In the genomic region with DNA sequence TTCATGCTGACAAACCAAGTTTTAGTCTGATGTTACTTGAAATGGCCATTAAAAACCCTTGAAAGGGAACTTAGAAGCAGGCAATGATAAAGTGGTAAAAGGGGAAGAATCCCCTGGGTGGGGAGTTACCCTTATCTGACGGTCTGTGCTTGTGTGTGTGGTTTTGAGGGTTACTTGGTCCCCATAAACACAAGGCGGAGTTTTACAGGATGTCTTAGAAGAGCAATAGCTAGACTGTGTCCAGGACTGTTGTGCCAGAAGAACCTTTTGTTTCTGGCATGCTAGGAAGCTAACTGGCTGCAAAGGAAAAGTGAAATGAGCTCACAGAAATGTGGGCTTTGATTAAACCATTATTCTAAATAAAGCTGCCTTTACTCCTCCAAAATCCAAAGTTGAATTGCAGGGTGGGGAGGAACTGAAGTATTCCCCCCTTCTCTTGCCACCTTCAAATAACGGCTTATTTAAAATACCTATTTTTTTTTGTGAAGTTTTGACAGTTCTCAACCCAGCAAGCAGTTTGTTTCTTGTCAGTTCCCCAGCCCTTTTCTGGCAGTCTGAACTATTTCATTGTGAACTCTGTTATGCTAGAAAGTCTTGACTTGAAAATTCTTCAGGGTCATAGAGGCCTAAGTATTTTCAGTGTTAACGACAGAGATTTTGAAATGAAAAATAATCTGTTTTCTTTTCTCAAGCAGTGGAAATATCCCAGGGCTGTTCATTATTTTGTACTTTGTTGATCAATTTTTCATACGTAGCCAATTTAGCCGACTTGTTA, we compare ENCODE assay signal across 1 cellular context.
TF ChIP-seq lines count a peak whose summit lies in the region.

No MANE protein-coding gene starts in this region.

TF ChIP-seq in WTC11, 78 proteins besides CTCF, POLR2A, EP300 and RAD21 (continued from another document):
- TF ChIP-seq, protein P1, sequence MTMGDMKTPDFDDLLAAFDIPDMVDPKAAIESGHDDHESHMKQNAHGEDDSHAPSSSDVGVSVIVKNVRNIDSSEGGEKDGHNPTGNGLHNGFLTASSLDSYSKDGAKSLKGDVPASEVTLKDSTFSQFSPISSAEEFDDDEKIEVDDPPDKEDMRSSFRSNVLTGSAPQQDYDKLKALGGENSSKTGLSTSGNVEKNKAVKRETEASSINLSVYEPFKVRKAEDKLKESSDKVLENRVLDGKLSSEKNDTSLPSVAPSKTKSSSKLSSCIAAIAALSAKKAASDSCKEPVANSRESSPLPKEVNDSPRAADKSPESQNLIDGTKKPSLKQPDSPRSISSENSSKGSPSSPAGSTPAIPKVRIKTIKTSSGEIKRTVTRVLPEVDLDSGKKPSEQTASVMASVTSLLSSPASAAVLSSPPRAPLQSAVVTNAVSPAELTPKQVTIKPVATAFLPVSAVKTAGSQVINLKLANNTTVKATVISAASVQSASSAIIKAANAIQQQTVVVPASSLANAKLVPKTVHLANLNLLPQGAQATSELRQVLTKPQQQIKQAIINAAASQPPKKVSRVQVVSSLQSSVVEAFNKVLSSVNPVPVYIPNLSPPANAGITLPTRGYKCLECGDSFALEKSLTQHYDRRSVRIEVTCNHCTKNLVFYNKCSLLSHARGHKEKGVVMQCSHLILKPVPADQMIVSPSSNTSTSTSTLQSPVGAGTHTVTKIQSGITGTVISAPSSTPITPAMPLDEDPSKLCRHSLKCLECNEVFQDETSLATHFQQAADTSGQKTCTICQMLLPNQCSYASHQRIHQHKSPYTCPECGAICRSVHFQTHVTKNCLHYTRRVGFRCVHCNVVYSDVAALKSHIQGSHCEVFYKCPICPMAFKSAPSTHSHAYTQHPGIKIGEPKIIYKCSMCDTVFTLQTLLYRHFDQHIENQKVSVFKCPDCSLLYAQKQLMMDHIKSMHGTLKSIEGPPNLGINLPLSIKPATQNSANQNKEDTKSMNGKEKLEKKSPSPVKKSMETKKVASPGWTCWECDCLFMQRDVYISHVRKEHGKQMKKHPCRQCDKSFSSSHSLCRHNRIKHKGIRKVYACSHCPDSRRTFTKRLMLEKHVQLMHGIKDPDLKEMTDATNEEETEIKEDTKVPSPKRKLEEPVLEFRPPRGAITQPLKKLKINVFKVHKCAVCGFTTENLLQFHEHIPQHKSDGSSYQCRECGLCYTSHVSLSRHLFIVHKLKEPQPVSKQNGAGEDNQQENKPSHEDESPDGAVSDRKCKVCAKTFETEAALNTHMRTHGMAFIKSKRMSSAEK (CRISPR knock-in tag; IDR thresholded peaks at IDR 0.05; ENCODE audit: borderline replicate concordance) = no peak
- no peak for TF ChIP-seq ZNF232 (CRISPR knock-in tag; IDR thresholded peaks at IDR 0.05)
- no peak for TF ChIP-seq ZNF263 (CRISPR knock-in tag; IDR thresholded peaks at IDR 0.05; ENCODE audit: low read depth)
- TF ChIP-seq EMX1 (CRISPR knock-in tag; IDR thresholded peaks at IDR 0.05) = no peak
- no peak for TF ChIP-seq ZNF416 (CRISPR knock-in tag; IDR thresholded peaks at IDR 0.05)
- TF ChIP-seq CDX4 (CRISPR knock-in tag; IDR thresholded peaks at IDR 0.05; ENCODE audit: borderline replicate concordance) = no peak
- no peak for TF ChIP-seq SMAD3 (CRISPR knock-in tag; IDR thresholded peaks at IDR 0.05; ENCODE audit: borderline replicate concordance)
- no peak for TF ChIP-seq TEAD4 (CRISPR knock-in tag; IDR thresholded peaks at IDR 0.05)
- no peak for TF ChIP-seq JAZF1 (CRISPR knock-in tag; IDR thresholded peaks at IDR 0.05)
- TF ChIP-seq NFATC4 (CRISPR knock-in tag; IDR thresholded peaks at IDR 0.05) = no peak
- no peak for TF ChIP-seq FOXP1 (CRISPR knock-in tag; IDR thresholded peaks at IDR 0.05; ENCODE audit: borderline replicate concordance)
- TF ChIP-seq ZNF423 (CRISPR knock-in tag; IDR thresholded peaks at IDR 0.05) = no peak
- TF ChIP-seq, protein P2, sequence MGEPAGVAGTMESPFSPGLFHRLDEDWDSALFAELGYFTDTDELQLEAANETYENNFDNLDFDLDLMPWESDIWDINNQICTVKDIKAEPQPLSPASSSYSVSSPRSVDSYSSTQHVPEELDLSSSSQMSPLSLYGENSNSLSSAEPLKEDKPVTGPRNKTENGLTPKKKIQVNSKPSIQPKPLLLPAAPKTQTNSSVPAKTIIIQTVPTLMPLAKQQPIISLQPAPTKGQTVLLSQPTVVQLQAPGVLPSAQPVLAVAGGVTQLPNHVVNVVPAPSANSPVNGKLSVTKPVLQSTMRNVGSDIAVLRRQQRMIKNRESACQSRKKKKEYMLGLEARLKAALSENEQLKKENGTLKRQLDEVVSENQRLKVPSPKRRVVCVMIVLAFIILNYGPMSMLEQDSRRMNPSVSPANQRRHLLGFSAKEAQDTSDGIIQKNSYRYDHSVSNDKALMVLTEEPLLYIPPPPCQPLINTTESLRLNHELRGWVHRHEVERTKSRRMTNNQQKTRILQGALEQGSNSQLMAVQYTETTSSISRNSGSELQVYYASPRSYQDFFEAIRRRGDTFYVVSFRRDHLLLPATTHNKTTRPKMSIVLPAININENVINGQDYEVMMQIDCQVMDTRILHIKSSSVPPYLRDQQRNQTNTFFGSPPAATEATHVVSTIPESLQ (CRISPR knock-in tag; IDR thresholded peaks at IDR 0.05) = no peak
- TF ChIP-seq ELF4 (CRISPR knock-in tag; IDR thresholded peaks at IDR 0.05; ENCODE audit: low read depth) = no peak
TF ChIP-seq in WTC11: peak in this region for 0.
